ENCODE assay signal across 8 cellular contexts in genomic region chr5:129767927-129768380, GRCh38.
DNase-seq lines count a peak whose midpoint lies in the region; ATAC-seq and FAIRE-seq lines count a peak whose summit lies in the region.

No MANE protein-coding gene starts in this region.

- H3K27ac Mint-ChIP-seq in stimulated activated naive B cell treated with anti-CD40 and anti-IgM and Interleukin-4, amounts not matched to agents 10 μg/mL and 1 μg/mL and 100 μg/mL, for 72 hours, result no peak overlapping the region

- peaks cover 0 to 4% of the 10 kb centered on the region in 2 donors for H3K27me3 Mint-ChIP-seq in stimulated activated naive B cell treated with anti-CD40 and anti-IgM and Interleukin-4, amounts not matched to agents 10 μg/mL and 1 μg/mL and 100 μg/mL, for 72 hours

- peak; percentile 59 for DNase-seq in DMS153 treated with DMSO at 0.1 percent for 48 hours (lab: John Stamatoyannopoulos, UW; ENCODE audit: unreplicated experiment)
- peak; percentile 56 for DNase-seq in HK-2 (ENCODE audit: unreplicated experiment)
- DNase-seq in NCI-H774 (lab: John Stamatoyannopoulos, UW), result peak; percentile 87
- peak; percentile 62 to 73 for DNase-seq in activated CD4-positive, alpha-beta T cell treated with anti-CD3 and anti-CD28 coated beads, Interleukin-2, amount 50 U/mL, for 48 hours
- peak; percentile 81 for DNase-seq in middle frontal gyrus (ENCODE audit: extremely low spot score, low spot score)
- DNase-seq in stimulated activated naive B cell treated with anti-CD40 and anti-IgM and Interleukin-4, amounts not matched to agents 10 μg/mL and 1 μg/mL and 100 μg/mL, for 72 hours, result peak; percentile 51

- H3K9me3 Mint-ChIP-seq in stimulated activated naive B cell treated with anti-CD40 and anti-IgM and Interleukin-4, amounts not matched to agents 10 μg/mL and 1 μg/mL and 100 μg/mL, for 72 hours, result no peaks in the 10 kb centered on the region

- no peak overlapping the region for H3K4me3 Mint-ChIP-seq in stimulated activated naive B cell treated with anti-CD40 and anti-IgM and Interleukin-4, amounts not matched to agents 10 μg/mL and 1 μg/mL and 100 μg/mL, for 72 hours

- ATAC-seq in GM21390 (IDR thresholded peaks at IDR 0.05; ENCODE audit: unreplicated experiment), result peak; percentile 87
- peak; percentile 81 to 90 for ATAC-seq in stimulated activated naive B cell treated with anti-CD40 and anti-IgM and Interleukin-4, amounts not matched to agents 10 μg/mL and 1 μg/mL and 100 μg/mL, for 72 hours (replicated peaks)

- no peaks in the 10 kb centered on the region for H3K4me1 Mint-ChIP-seq in stimulated activated naive B cell treated with anti-CD40 and anti-IgM and Interleukin-4, amounts not matched to agents 10 μg/mL and 1 μg/mL and 100 μg/mL, for 72 hours

- FAIRE-seq in endometrium (lab: Jason Lieb, UNC), result peak; percentile 94

- H3K36me3 Mint-ChIP-seq in stimulated activated naive B cell treated with anti-CD40 and anti-IgM and Interleukin-4, amounts not matched to agents 10 μg/mL and 1 μg/mL and 100 μg/mL, for 72 hours, result no peaks in the 10 kb centered on the region

Comparison
In these comparisons a context has a peak if more than half of its experiments do, and no peak if none do; other contexts are left out.
1. Peak in every context shown above with its lines: DNase-seq and ATAC-seq.